ENCODE assay signal across 9 cellular contexts in genomic region chr2:209380278-209380677, GRCh38. TPM values are rescaled to one million over a fixed set of nuclear protein-coding genes. Genes with fewer than 3 reads are reported as not detected.
DNase-seq lines count a peak whose midpoint lies in the region; ATAC-seq, FAIRE-seq and TF ChIP-seq lines count a peak whose summit lies in the region.
"Had no signal": no experiment of that assay in that cellular context is flagged by ENCODE, and none has a peak within 500 bp of the region (broad histone marks: within the 10 kb centered on the region; RNA-seq: fewer than 3 reads in every experiment).

No MANE protein-coding gene starts in this region.

- in situ Hi-C loops in HAP-1 (cut with MboI; ENCODE audit: low sequenced_read_pairs) = no loop called here

- POLR2A ChIA-PET in PC-9 (lab: Charles Lee; ENCODE audit: unreplicated experiment) (interaction anchor here (0.6 kb wide), 1 partner anchor 43 kb away, joined by 3 read pairs; the partner anchor contains the start of gene MAP2), A673 (lab: Charles Lee; ENCODE audit: low non-redundant PET) (no interaction called here)
- POLR2A ChIA-PET in activated CD4-positive, alpha-beta memory T cell treated with anti-CD3 and anti-CD28 coated beads for 36 hours (lab: Charles Lee) = no interaction called here

- BruUV-seq in PC-9 (replicated peaks; lab: Mats Ljungman, UMichigan) (no TSS peak), A673 (replicated peaks; lab: Mats Ljungman, UMichigan) (no TSS peak)

- no peaks in the 10 kb centered on the region for H3K4me1 Mint-ChIP-seq in activated CD4-positive, alpha-beta memory T cell treated with anti-CD3 and anti-CD28 coated beads for 36 hours (ENCODE audit: low read depth)

- H3K4me1 ChIP-seq in PC-9 (replicated peaks; ENCODE audit: insufficient read depth) = peaks cover 19% of the 10 kb centered on the region
- H3K4me1 ChIP-seq in HAP-1 = no peaks in the 10 kb centered on the region
- H3K4me1 ChIP-seq in A673 (ENCODE audit: insufficient read depth, low read length, poor library complexity, severe bottlenecking) = no peaks in the 10 kb centered on the region

- no peak for DNase-seq in GM12891 (ENCODE audit: insufficient read length, low spot score)
- peak in 1 of 2 experiments; percentile 42 for DNase-seq in PC-9
- no peak for DNase-seq in HAP-1 (ENCODE audit: low spot score in 2 of 2)
- no peak for DNase-seq in A673 (ENCODE audit: low spot score)
- no peak for DNase-seq in activated CD4-positive, alpha-beta memory T cell treated with anti-CD3 and anti-CD28 coated beads for 36 hours
- no peak for DNase-seq in HuH-7 (ENCODE audit: low spot score)

- no peak overlapping the region for H3K4me2 ChIP-seq in PC-9

- TF ChIP-seq POLR2A in GM12891 (IDR thresholded peaks at IDR 0.05; ENCODE audit: low read depth, low read length) = no peak

- no peak overlapping the region for H2AFZ ChIP-seq in PC-9

- H3K4me3 Mint-ChIP-seq in activated CD4-positive, alpha-beta memory T cell treated with anti-CD3 and anti-CD28 coated beads for 36 hours = no peak overlapping the region
- H3K4me3 Mint-ChIP-seq: activated naive CD8-positive, alpha-beta T cell had no signal

- H3K36me3 ChIP-seq in PC-9 (ENCODE audit: low read depth) = no peaks in the 10 kb centered on the region
- H3K36me3 ChIP-seq in HAP-1 (replicated peaks) = no peaks in the 10 kb centered on the region
- H3K36me3 ChIP-seq in A673 (ENCODE audit: insufficient read depth, low read length, poor library complexity, severe bottlenecking) = no peaks in the 10 kb centered on the region

- no peak for TF ChIP-seq CTCF in PC-9 (conservative IDR thresholded peaks at IDR 0.05)
- no peak for TF ChIP-seq CTCF in A673 (conservative IDR thresholded peaks at IDR 0.05; ENCODE audit: low read depth, low read length)

- peak; percentile 100 for ATAC-seq in GM21515 (IDR thresholded peaks at IDR 0.05; ENCODE audit: unreplicated experiment)
- ATAC-seq in HG03460 (IDR thresholded peaks at IDR 0.05; ENCODE audit: unreplicated experiment) = peak; percentile 100

- H3K79me2 ChIP-seq in PC-9 (ENCODE audit: low read depth) = no peaks in the 10 kb centered on the region

- H3K27ac Mint-ChIP-seq in activated CD4-positive, alpha-beta memory T cell treated with anti-CD3 and anti-CD28 coated beads for 36 hours = no peak overlapping the region
- H3K27ac Mint-ChIP-seq: activated naive CD8-positive, alpha-beta T cell had no signal

- peaks cover 17% of the 10 kb centered on the region; the same call in 1 of the 2 replicates for H3K9me3 ChIP-seq in PC-9 (ENCODE audit: insufficient read depth, low read depth)
- H3K9me3 ChIP-seq in HAP-1 = no peaks in the 10 kb centered on the region
- no peaks in the 10 kb centered on the region for H3K9me3 ChIP-seq in A673 (ENCODE audit: low read depth, low read length, poor library complexity, severe bottlenecking)

- H3K9me3 Mint-ChIP-seq in activated CD4-positive, alpha-beta memory T cell treated with anti-CD3 and anti-CD28 coated beads for 36 hours = peaks cover 24% of the 10 kb centered on the region

- no peaks in the 10 kb centered on the region for H3K9me2 ChIP-seq in PC-9 (ENCODE audit: insufficient read depth)

- H3K27me3 Mint-ChIP-seq in activated CD4-positive, alpha-beta memory T cell treated with anti-CD3 and anti-CD28 coated beads for 36 hours = no peaks in the 10 kb centered on the region
- H3K27me3 Mint-ChIP-seq: activated naive CD8-positive, alpha-beta T cell had no signal

- peaks cover 14% of the 10 kb centered on the region; the same call in 1 of the 2 replicates for H3F3A ChIP-seq in PC-9 (ENCODE audit: insufficient read depth, low read depth)

- no peaks in the 10 kb centered on the region for H3K27me3 ChIP-seq in PC-9 (ENCODE audit: insufficient read depth, low read depth)
- H3K27me3 ChIP-seq in HAP-1 (ENCODE audit: low read depth) = peaks cover 22% of the 10 kb centered on the region
- no peaks in the 10 kb centered on the region for H3K27me3 ChIP-seq in A673 (replicated peaks; ENCODE audit: insufficient read depth, low read depth, low read length, poor library complexity)

- no peak overlapping the region for H3K4me3 ChIP-seq in PC-9
- H3K4me3 ChIP-seq in HAP-1 = no peak overlapping the region
- H3K4me3 ChIP-seq in A673 (ENCODE audit: low read depth, low read length, poor library complexity, severe bottlenecking) = no peak overlapping the region

- FAIRE-seq in GM12891 (lab: Jason Lieb, UNC) = no peak

- intact Hi-C loops in PC-9 (cut with micrococcal nuclease; ENCODE audit: unreplicated experiment) (loop anchor here (5.0 kb wide), 2 partner anchors 42 to 117 kb away; partner anchors contain the start of gene MAP2), A673 (cut with micrococcal nuclease; ENCODE audit: unreplicated experiment) (no loop called here)
- intact Hi-C loops in activated CD4-positive, alpha-beta memory T cell treated with anti-CD3 and anti-CD28 coated beads for 36 hours (cut with micrococcal nuclease) = no loop called here

- no peaks in the 10 kb centered on the region for H3K36me3 Mint-ChIP-seq in activated CD4-positive, alpha-beta memory T cell treated with anti-CD3 and anti-CD28 coated beads for 36 hours
- H3K36me3 Mint-ChIP-seq: activated naive CD8-positive, alpha-beta T cell had no signal

- H4K20me1 ChIP-seq in PC-9 (ENCODE audit: insufficient read depth) = no peaks in the 10 kb centered on the region

- CTCF ChIA-PET in PC-9 (lab: Charles Lee) (no interaction called here), A673 (lab: Charles Lee) (no interaction called here)
- CTCF ChIA-PET in activated CD4-positive, alpha-beta memory T cell treated with anti-CD3 and anti-CD28 coated beads for 36 hours (lab: Charles Lee) = no interaction called here

- peak overlapping the region; percentile 39; the same call in 1 of the 2 replicates for H3K27ac ChIP-seq in PC-9
- H3K27ac ChIP-seq in A673 (ENCODE audit: low read depth, low read length, poor library complexity, severe bottlenecking) = no peak overlapping the region

TF ChIP-seq in GM12891, 5 proteins besides CTCF, POLR2A, EP300 and RAD21:
- TF ChIP-seq SPI1 (IDR thresholded peaks at IDR 0.05; ENCODE audit: low read depth, low read length) = peak; percentile 43; the same call in 1 of the 2 replicates
- no peak for TF ChIP-seq POLR2AphosphoS5 (IDR thresholded peaks at IDR 0.05; ENCODE audit: low read depth, low read length)
- TF ChIP-seq POU2F2 (IDR thresholded peaks at IDR 0.05; ENCODE audit: low read depth, low read length) = no peak

RNA-seq across cellular contexts. Expression of gene MAP2, which starts 43.6 kb away (rescaled TPM):
- 0.09 TPM for polyA plus RNA-seq in GM12891 (2012; ENCODE audit: low read depth, missing spikeins)
- total RNA-seq in PC-9 (2021) = 67.7 and 71.1 TPM in 2 replicates
- 1.7 and 2.0 TPM in 2 replicates for total RNA-seq in A673 (2021)
- total RNA-seq in activated CD4-positive, alpha-beta memory T cell treated with anti-CD3 and anti-CD28 coated beads for 36 hours = under 1 TPM; 0.07 to 0.27 TPM

Comparison
In these comparisons a context has a peak if more than half of its experiments do, and no peak if none do; other contexts are left out.
1. RNA of gene MAP2, which starts 43.6 kb away (total RNA-seq): 67.7 to 71.1 TPM in PC-9; 1.7 to 2.0 TPM in A673 and 0.07 to 0.27 TPM in activated CD4-positive, alpha-beta memory T cell treated with anti-CD3 and anti-CD28 coated beads for 36 hours; every median in the first group is over 10 times any median in the second.